ENCODE assay signal across 1 cellular context in genomic region chrX:123835661-123836371, GRCh38.
A peak's percentile ranks its signal among the peaks of the same experiment; 100 is the strongest.
TF ChIP-seq lines count a peak whose summit lies in the region.

No MANE protein-coding gene starts in this region.

TF ChIP-seq in K562, 482 proteins besides CTCF, POLR2A, EP300 and RAD21 (continued from another document and continues in another):
- TF ChIP-seq, protein P1, sequence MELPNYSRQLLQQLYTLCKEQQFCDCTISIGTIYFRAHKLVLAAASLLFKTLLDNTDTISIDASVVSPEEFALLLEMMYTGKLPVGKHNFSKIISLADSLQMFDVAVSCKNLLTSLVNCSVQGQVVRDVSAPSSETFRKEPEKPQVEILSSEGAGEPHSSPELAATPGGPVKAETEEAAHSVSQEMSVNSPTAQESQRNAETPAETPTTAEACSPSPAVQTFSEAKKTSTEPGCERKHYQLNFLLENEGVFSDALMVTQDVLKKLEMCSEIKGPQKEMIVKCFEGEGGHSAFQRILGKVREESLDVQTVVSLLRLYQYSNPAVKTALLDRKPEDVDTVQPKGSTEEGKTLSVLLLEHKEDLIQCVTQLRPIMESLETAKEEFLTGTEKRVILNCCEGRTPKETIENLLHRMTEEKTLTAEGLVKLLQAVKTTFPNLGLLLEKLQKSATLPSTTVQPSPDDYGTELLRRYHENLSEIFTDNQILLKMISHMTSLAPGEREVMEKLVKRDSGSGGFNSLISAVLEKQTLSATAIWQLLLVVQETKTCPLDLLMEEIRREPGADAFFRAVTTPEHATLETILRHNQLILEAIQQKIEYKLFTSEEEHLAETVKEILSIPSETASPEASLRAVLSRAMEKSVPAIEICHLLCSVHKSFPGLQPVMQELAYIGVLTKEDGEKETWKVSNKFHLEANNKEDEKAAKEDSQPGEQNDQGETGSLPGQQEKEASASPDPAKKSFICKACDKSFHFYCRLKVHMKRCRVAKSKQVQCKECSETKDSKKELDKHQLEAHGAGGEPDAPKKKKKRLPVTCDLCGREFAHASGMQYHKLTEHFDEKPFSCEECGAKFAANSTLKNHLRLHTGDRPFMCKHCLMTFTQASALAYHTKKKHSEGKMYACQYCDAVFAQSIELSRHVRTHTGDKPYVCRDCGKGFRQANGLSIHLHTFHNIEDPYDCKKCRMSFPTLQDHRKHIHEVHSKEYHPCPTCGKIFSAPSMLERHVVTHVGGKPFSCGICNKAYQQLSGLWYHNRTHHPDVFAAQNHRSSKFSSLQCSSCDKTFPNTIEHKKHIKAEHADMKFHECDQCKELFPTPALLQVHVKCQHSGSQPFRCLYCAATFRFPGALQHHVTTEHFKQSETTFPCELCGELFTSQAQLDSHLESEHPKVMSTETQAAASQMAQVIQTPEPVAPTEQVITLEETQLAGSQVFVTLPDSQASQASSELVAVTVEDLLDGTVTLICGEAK (IDR thresholded peaks at IDR 0.05) = no peak
- TF ChIP-seq, protein P1 (CRISPR knock-in tag; IDR thresholded peaks at IDR 0.05) = no peak
- TF ChIP-seq NFIX (CRISPR knock-in tag; IDR thresholded peaks at IDR 0.05; ENCODE audit: low read depth) (no peak), ZBTB17 (CRISPR knock-in tag; IDR thresholded peaks at IDR 0.05) (no peak), SMARCB1 (IDR thresholded peaks at IDR 0.05; ENCODE audit: insufficient read length, low read depth) (no peak), MYNN (IDR thresholded peaks at IDR 0.05) (no peak), MYNN (CRISPR knock-in tag; IDR thresholded peaks at IDR 0.05) (no peak), ZBTB8A (IDR thresholded peaks at IDR 0.05; ENCODE audit: partially characterized antibody) (no peak), KAT7 (CRISPR knock-in tag; IDR thresholded peaks at IDR 0.05; ENCODE audit: borderline replicate concordance) (no peak), ZFX (CRISPR knock-in tag; IDR thresholded peaks at IDR 0.05) (no peak), ZNF518B (CRISPR knock-in tag; IDR thresholded peaks at IDR 0.05) (no peak), GTF2F1 (IDR thresholded peaks at IDR 0.05; ENCODE audit: low read depth, low read length) (no peak), ZNF146 (CRISPR knock-in tag; IDR thresholded peaks at IDR 0.05; ENCODE audit: unreplicated experiment) (no peak), TCF3 (CRISPR knock-in tag; IDR thresholded peaks at IDR 0.05) (no peak), ZNF133 (CRISPR knock-in tag; IDR thresholded peaks at IDR 0.05) (no peak), GABPA (tag; conservative IDR thresholded peaks at IDR 0.05; ENCODE audit: low read depth) (no peak), SP2 (IDR thresholded peaks at IDR 0.05; ENCODE audit: extremely low read depth, low read depth, low read length, poor library complexity, severe bottlenecking) (no peak), C11orf30 (IDR thresholded peaks at IDR 0.05; ENCODE audit: low read depth) (peak; percentile 58; the same call in 1 of the 2 replicates), ZNF354B (CRISPR knock-in tag; IDR thresholded peaks at IDR 0.05) (no peak), CEBPG (CRISPR knock-in tag; IDR thresholded peaks at IDR 0.05) (no peak), CEBPG (tag; conservative IDR thresholded peaks at IDR 0.05 in 1 of 2, IDR thresholded peaks at IDR 0.05 in 1 of 2) (0 out of 4 replicates have a peak, but pooled peaks of 1 of the 2 experiments have one; percentile 13), ETV6 (IDR thresholded peaks at IDR 0.05; ENCODE audit: borderline replicate concordance in 1 of 2, low read depth in 2 of 2, low read length in 1 of 2) (no peak), ETV6 (CRISPR knock-in tag; IDR thresholded peaks at IDR 0.05; ENCODE audit: borderline replicate concordance) (no peak), ZNF507 (tag; conservative IDR thresholded peaks at IDR 0.05) (no peak), ZNF316 (IDR thresholded peaks at IDR 0.05) (peak; percentile 47), NCOA2 (IDR thresholded peaks at IDR 0.05; ENCODE audit: partially characterized antibody in 2 of 2) (no peak), SRSF7 (optimal IDR thresholded peaks at IDR 0.05; ENCODE audit: low read depth, low read length) (no peak), SIN3B (IDR thresholded peaks at IDR 0.05; ENCODE audit: low read depth) (no peak), ELF1 (tag; IDR thresholded peaks at IDR 0.05) (no peak), ZNF589 (CRISPR knock-in tag; IDR thresholded peaks at IDR 0.05; ENCODE audit: low read depth) (no peak), NEUROD1 (IDR thresholded peaks at IDR 0.05; ENCODE audit: borderline replicate concordance, low read depth, low read length, partially characterized antibody) (no peak), MCM3 (IDR thresholded peaks at IDR 0.05) (no peak)
- TF ChIP-seq, protein P2, sequence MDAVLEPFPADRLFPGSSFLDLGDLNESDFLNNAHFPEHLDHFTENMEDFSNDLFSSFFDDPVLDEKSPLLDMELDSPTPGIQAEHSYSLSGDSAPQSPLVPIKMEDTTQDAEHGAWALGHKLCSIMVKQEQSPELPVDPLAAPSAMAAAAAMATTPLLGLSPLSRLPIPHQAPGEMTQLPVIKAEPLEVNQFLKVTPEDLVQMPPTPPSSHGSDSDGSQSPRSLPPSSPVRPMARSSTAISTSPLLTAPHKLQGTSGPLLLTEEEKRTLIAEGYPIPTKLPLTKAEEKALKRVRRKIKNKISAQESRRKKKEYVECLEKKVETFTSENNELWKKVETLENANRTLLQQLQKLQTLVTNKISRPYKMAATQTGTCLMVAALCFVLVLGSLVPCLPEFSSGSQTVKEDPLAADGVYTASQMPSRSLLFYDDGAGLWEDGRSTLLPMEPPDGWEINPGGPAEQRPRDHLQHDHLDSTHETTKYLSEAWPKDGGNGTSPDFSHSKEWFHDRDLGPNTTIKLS (IDR thresholded peaks at IDR 0.05; ENCODE audit: borderline replicate concordance, low read depth) = no peak
- TF ChIP-seq, protein P3, sequence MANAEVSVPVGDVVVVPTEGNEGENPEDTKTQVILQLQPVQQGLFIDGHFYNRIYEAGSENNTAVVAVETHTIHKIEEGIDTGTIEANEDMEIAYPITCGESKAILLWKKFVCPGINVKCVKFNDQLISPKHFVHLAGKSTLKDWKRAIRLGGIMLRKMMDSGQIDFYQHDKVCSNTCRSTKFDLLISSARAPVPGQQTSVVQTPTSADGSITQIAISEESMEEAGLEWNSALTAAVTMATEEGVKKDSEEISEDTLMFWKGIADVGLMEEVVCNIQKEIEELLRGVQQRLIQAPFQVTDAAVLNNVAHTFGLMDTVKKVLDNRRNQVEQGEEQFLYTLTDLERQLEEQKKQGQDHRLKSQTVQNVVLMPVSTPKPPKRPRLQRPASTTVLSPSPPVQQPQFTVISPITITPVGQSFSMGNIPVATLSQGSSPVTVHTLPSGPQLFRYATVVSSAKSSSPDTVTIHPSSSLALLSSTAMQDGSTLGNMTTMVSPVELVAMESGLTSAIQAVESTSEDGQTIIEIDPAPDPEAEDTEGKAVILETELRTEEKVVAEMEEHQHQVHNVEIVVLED (CRISPR knock-in tag; IDR thresholded peaks at IDR 0.05) = no peak
- TF ChIP-seq, protein P4, sequence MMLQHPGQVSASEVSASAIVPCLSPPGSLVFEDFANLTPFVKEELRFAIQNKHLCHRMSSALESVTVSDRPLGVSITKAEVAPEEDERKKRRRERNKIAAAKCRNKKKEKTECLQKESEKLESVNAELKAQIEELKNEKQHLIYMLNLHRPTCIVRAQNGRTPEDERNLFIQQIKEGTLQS (IDR thresholded peaks at IDR 0.05) = peak; percentile 75
- TF ChIP-seq, protein P4 (CRISPR knock-in tag; conservative IDR thresholded peaks at IDR 0.05) = no peak
- TF ChIP-seq, protein P5, sequence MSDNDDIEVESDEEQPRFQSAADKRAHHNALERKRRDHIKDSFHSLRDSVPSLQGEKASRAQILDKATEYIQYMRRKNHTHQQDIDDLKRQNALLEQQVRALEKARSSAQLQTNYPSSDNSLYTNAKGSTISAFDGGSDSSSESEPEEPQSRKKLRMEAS (CRISPR knock-in tag; IDR thresholded peaks at IDR 0.05) = no peak
- TF ChIP-seq, protein P6, sequence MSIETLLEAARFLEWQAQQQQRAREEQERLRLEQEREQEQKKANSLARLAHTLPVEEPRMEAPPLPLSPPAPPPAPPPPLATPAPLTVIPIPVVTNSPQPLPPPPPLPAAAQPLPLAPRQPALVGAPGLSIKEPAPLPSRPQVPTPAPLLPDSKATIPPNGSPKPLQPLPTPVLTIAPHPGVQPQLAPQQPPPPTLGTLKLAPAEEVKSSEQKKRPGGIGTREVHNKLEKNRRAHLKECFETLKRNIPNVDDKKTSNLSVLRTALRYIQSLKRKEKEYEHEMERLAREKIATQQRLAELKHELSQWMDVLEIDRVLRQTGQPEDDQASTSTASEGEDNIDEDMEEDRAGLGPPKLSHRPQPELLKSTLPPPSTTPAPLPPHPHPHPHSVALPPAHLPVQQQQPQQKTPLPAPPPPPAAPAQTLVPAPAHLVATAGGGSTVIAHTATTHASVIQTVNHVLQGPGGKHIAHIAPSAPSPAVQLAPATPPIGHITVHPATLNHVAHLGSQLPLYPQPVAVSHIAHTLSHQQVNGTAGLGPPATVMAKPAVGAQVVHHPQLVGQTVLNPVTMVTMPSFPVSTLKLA (conservative IDR thresholded peaks at IDR 0.05) = no peak
- TF ChIP-seq, protein P7, sequence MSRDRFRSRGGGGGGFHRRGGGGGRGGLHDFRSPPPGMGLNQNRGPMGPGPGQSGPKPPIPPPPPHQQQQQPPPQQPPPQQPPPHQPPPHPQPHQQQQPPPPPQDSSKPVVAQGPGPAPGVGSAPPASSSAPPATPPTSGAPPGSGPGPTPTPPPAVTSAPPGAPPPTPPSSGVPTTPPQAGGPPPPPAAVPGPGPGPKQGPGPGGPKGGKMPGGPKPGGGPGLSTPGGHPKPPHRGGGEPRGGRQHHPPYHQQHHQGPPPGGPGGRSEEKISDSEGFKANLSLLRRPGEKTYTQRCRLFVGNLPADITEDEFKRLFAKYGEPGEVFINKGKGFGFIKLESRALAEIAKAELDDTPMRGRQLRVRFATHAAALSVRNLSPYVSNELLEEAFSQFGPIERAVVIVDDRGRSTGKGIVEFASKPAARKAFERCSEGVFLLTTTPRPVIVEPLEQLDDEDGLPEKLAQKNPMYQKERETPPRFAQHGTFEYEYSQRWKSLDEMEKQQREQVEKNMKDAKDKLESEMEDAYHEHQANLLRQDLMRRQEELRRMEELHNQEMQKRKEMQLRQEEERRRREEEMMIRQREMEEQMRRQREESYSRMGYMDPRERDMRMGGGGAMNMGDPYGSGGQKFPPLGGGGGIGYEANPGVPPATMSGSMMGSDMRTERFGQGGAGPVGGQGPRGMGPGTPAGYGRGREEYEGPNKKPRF (IDR thresholded peaks at IDR 0.05; ENCODE audit: low read depth, low read length) = no peak
- TF ChIP-seq, protein P8, sequence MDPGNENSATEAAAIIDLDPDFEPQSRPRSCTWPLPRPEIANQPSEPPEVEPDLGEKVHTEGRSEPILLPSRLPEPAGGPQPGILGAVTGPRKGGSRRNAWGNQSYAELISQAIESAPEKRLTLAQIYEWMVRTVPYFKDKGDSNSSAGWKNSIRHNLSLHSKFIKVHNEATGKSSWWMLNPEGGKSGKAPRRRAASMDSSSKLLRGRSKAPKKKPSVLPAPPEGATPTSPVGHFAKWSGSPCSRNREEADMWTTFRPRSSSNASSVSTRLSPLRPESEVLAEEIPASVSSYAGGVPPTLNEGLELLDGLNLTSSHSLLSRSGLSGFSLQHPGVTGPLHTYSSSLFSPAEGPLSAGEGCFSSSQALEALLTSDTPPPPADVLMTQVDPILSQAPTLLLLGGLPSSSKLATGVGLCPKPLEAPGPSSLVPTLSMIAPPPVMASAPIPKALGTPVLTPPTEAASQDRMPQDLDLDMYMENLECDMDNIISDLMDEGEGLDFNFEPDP (CRISPR knock-in tag; IDR thresholded peaks at IDR 0.05) = no peak
